Comparison of ENCODE assay signal across 8 cellular contexts in the genomic region with DNA sequence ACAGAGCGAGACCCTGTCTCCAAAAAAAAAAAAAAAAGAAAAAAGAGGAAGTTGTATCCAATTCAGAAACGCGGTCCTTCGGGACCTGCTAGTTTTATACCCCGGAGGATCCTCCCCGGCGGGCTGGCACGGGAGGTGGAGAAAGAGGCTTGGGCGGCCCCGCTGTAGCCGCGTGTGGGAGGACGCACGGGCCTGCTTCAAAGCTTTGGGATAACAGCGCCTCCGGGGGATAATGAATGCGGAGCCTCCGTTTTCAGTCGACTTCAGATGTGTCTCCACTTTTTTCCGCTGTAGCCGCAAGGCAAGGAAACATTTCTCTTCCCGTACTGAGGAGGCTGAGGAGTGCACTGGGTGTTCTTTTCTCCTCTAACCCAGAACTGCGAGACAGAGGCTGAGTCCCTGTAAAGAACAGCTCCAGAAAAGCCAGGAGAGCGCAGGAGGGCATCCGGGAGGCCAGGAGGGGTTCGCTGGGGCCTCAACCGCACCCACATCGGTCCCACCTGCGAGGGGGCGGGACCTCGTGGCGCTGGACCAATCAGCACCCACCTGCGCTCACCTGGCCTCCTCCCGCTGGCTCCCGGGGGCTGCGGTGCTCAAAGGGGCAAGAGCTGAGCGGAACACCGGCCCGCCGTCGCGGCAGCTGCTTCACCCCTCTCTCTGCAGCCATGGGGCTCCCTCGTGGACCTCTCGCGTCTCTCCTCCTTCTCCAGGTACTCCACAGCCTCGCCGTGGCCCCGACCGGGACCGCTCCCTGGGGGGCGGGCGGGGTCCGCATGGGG. TPM values are rescaled to one million over a fixed set of nuclear protein-coding genes. Genes with fewer than 3 reads are reported as not detected.
DNase-seq lines count a peak whose midpoint lies in the region; ATAC-seq and TF ChIP-seq lines count a peak whose summit lies in the region.

A gene (plus strand): TSS at position 596 of the 779 bp plus-strand sequence. CDS start 70 bp downstream, at position 666.

- H3K4me2 ChIP-seq in smooth muscle cell = peak within 1 kb of the TSS; percentile 90

- TF ChIP-seq CTCF in Caco-2 (IDR thresholded peaks at IDR 0.05; ENCODE audit: insufficient read depth in 1 of 2, low read depth in 1 of 2, low read length in 1 of 2, severe bottlenecking in 1 of 2, unreplicated experiment in 1 of 2) = peak in 1 of 2 experiments; percentile 33
- TF ChIP-seq CTCF in smooth muscle cell (IDR thresholded peaks at IDR 0.05; ENCODE audit: borderline replicate concordance, insufficient read depth, poor library complexity, severe bottlenecking) = no peak

- H3K27ac Mint-ChIP-seq in Caco-2 (ENCODE audit: unreplicated experiment) = peak within 1 kb of the TSS; percentile 80

- peak within 1 kb of the TSS; percentile 10 for H2AFZ ChIP-seq in smooth muscle cell (ENCODE audit: low read depth)

- H3K4me1 ChIP-seq in Caco-2 (peaks cover 21% of the 10 kb centered on the region), iPS DF 6.9 (ENCODE audit: control insufficient read depth, insufficient read depth, low read length) (peaks cover 4% of the 10 kb centered on the region), smooth muscle cell (ENCODE audit: low read depth) (peaks cover 29% of the 10 kb centered on the region)

- CTCF ChIA-PET in Caco-2 (lab: Charles Lee) = interaction anchor here (0.5 to 1.9 kb wide), 6 partner anchors 64 to 334 kb away, joined by 4 to 12 read pairs (median 5); a partner anchor contains a TSS

- no CpG with 5 or more reads among the region's 53 CpGs for WGBS in iPS DF 6.9 (ENCODE audit: insufficient coverage, insufficient read length)
- 1% methylated on average over 35 of the region's 53 CpGs for WGBS in smooth muscle cell (ENCODE audit: low lambda C conversion rate)

- H3K27ac ChIP-seq in iPS DF 6.9 (ENCODE audit: low read length) (no peak within 1 kb of the TSS), smooth muscle cell (ENCODE audit: low read depth) (no peak within 1 kb of the TSS)

- H3K36me3 ChIP-seq in Caco-2 (ENCODE audit: control insufficient read depth, insufficient read depth, low read length) (0 out of 2 replicates have a peak, but pooled peaks cover 1% of the 10 kb centered on the region), iPS DF 6.9 (ENCODE audit: control insufficient read depth, insufficient read depth, low read length) (no peaks in the 10 kb centered on the region; the same call in 1 of the 2 replicates), smooth muscle cell (ENCODE audit: low read depth) (no peaks in the 10 kb centered on the region)

- H4K20me1 ChIP-seq in smooth muscle cell (ENCODE audit: low read depth) = no peaks in the 10 kb centered on the region

- H3K9me3 Mint-ChIP-seq in Caco-2 (ENCODE audit: unreplicated experiment) = no peaks in the 10 kb centered on the region

- in situ Hi-C loops in KBM-7 (cut with MboI; ENCODE audit: low pct_unique_long_range_greater_than_20kb, low sequenced_read_pairs) = no loop called here

- peak within 1 kb of the TSS; percentile 90 for H3K4me3 Mint-ChIP-seq in Caco-2 (ENCODE audit: unreplicated experiment)

- H3K27me3 Mint-ChIP-seq in Caco-2 (ENCODE audit: insufficient read depth, unreplicated experiment) = no peaks in the 10 kb centered on the region

- ATAC-seq in GM19463 (IDR thresholded peaks at IDR 0.05; ENCODE audit: unreplicated experiment) = no peak

- peaks cover 4% of the 10 kb centered on the region for H3F3A ChIP-seq in smooth muscle cell (ENCODE audit: low read depth)

- peaks cover 33% of the 10 kb centered on the region for H3K36me3 Mint-ChIP-seq in Caco-2 (ENCODE audit: insufficient read depth, unreplicated experiment)

- POLR2A ChIA-PET in Caco-2 (lab: Charles Lee) = interaction anchor here (0.6 to 1.4 kb wide), 6 partner anchors 13 to 98 kb away, joined by 3 to 10 read pairs (median 4); a partner anchor contains a TSS

- peaks cover 6% of the 10 kb centered on the region for H3K79me2 ChIP-seq in smooth muscle cell (ENCODE audit: low read depth)

- H3K4me3 ChIP-seq in Caco-2 (ENCODE audit: low read depth, low read length) (peak within 1 kb of the TSS; percentile 97), iPS DF 6.9 (ENCODE audit: low read length) (peak within 1 kb of the TSS; percentile 61), smooth muscle cell (peak within 1 kb of the TSS; percentile 58)

- BruUV-seq in Caco-2 (replicated peaks; lab: Mats Ljungman, UMichigan) = TSS peak; percentile 85

- H3K27me3 ChIP-seq in Caco-2 (replicated peaks; ENCODE audit: control insufficient read depth, insufficient read depth, low read length) = no peaks in the 10 kb centered on the region
- no peaks in the 10 kb centered on the region for H3K27me3 ChIP-seq in iPS DF 6.9 (ENCODE audit: control insufficient read depth, insufficient read depth, low read length)
- H3K27me3 ChIP-seq in smooth muscle cell (ENCODE audit: low read depth) = no peaks in the 10 kb centered on the region

- intact Hi-C loops in Caco-2 (cut with micrococcal nuclease; ENCODE audit: unreplicated experiment) = loop anchor here (2.0 kb wide), 1 partner anchor 116 kb away; no protein-coding TSS in a partner anchor

- H3K9me3 ChIP-seq in Caco-2 = 0 out of 2 replicates have a peak, but pooled peaks cover 2% of the 10 kb centered on the region
- H3K9me3 ChIP-seq in iPS DF 6.9 (ENCODE audit: control insufficient read depth, insufficient read depth, low read length) = no peaks in the 10 kb centered on the region
- no peaks in the 10 kb centered on the region for H3K9me3 ChIP-seq in smooth muscle cell (replicated peaks; ENCODE audit: low read depth)

- H3K4me1 Mint-ChIP-seq in Caco-2 (ENCODE audit: low read depth, unreplicated experiment) = peaks cover 19% of the 10 kb centered on the region

- no peak within 1 kb of the TSS for H3K9ac ChIP-seq in smooth muscle cell (ENCODE audit: low read depth)

- DNase-seq in Caco-2 (peak; percentile 93 to 95), KBM-7 (peak; percentile 83), iPS DF 6.9 (ENCODE audit: low read depth, low spot score) (no peak), smooth muscle cell (lab: John Stamatoyannopoulos, UW; ENCODE audit: unreplicated experiment) (no peak), occipital lobe (lab: John Stamatoyannopoulos, UW) (no peak), GDM1 (lab: John Stamatoyannopoulos, UW) (no peak)
- DNase-seq in activated T-cell treated with anti-CD3 and anti-CD28 coated beads, Interleukin-2, amount 50 U/mL, for 48 hours = peak; percentile 40 to 43

RNA-seq across cellular contexts. Expression of the gene that starts here (rescaled TPM):
- total RNA-seq in Caco-2 (2022) (114 and 144 TPM in 2 replicates), smooth muscle cell (66.8 and 78.2 TPM in 2 replicates), occipital lobe (7.5 TPM)
- 18.9 and 77.6 TPM in 2 replicates for polyA plus RNA-seq in smooth muscle cell

Comparison
In these comparisons a context has a peak if more than half of its experiments do, and no peak if none do; other contexts are left out.
1. DNase-seq: peak in Caco-2 (2 of 2), KBM-7 (single experiment) and activated T-cell treated with anti-CD3 and anti-CD28 coated beads, Interleukin-2, amount 50 U/mL, for 48 hours (2 of 2); none in iPS DF 6.9 (single experiment), smooth muscle cell (single experiment), occipital lobe (single experiment) and GDM1 (single experiment).
2. Peak in every context shown above with its lines, with median percentiles within 50 percentile points of each other: H3K4me3 ChIP-seq.